ENCODE assay signal across 2 cellular contexts in the genomic region with DNA sequence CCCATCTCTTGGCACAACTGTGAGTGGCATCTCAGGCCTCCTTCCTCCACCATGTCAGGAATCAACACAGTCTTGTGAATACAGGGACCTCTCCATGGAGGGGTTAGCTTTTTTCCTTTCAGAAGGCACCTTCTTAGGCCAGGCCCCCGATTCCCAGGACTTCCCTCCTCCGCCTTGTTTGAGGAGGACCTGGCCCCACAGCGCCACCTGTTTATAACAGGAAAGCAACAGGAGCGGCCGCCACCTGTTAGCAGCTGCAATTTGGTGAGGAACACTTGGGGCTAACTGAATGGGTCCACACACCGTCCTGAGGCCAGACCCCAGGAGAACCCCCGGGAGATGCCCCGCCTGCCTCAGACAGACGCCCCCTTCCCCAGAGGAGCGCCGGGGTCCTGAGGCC.
TF ChIP-seq lines count a peak whose summit lies in the region.

No MANE protein-coding gene starts in this region.

TF ChIP-seq in HEK293, 187 proteins besides CTCF, POLR2A, EP300 and RAD21:
- TF ChIP-seq SCRT2 (tag by site-specific recombination; IDR thresholded peaks at IDR 0.05) (peak; percentile 81), ZNF549 (tag by site-specific recombination; IDR thresholded peaks at IDR 0.05) (no peak), SCRT1 (tag by site-specific recombination; IDR thresholded peaks at IDR 0.05; ENCODE audit: borderline replicate concordance) (peak; percentile 63; the same call in 1 of the 2 replicates)

TF ChIP-seq in H1, 55 proteins besides CTCF, POLR2A, EP300 and RAD21:
- TF ChIP-seq NRF1 (IDR thresholded peaks at IDR 0.05; ENCODE audit: low read depth, low read length) = no peak
- TF ChIP-seq TEAD4 (IDR thresholded peaks at IDR 0.05; ENCODE audit: low read depth, low read length) = no peak
- TF ChIP-seq, protein P1, sequence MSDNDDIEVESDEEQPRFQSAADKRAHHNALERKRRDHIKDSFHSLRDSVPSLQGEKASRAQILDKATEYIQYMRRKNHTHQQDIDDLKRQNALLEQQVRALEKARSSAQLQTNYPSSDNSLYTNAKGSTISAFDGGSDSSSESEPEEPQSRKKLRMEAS (IDR thresholded peaks at IDR 0.05) = peak; percentile 53
- TF ChIP-seq GABPA (IDR thresholded peaks at IDR 0.05; ENCODE audit: borderline replicate concordance, insufficient read depth, low read length) = peak; percentile 37; the same call in 1 of the 2 replicates
- no peak for TF ChIP-seq TBP (IDR thresholded peaks at IDR 0.05; ENCODE audit: low read depth, low read length)
- TF ChIP-seq TCF12 (IDR thresholded peaks at IDR 0.05; ENCODE audit: low read depth, low read length) = 0 out of 2 replicates have a peak, but pooled peaks have one; percentile 15
- TF ChIP-seq, protein P2, sequence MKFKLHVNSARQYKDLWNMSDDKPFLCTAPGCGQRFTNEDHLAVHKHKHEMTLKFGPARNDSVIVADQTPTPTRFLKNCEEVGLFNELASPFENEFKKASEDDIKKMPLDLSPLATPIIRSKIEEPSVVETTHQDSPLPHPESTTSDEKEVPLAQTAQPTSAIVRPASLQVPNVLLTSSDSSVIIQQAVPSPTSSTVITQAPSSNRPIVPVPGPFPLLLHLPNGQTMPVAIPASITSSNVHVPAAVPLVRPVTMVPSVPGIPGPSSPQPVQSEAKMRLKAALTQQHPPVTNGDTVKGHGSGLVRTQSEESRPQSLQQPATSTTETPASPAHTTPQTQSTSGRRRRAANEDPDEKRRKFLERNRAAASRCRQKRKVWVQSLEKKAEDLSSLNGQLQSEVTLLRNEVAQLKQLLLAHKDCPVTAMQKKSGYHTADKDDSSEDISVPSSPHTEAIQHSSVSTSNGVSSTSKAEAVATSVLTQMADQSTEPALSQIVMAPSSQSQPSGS (IDR thresholded peaks at IDR 0.05; ENCODE audit: low read length) = no peak
- no peak for TF ChIP-seq CREB1 (IDR thresholded peaks at IDR 0.05)
- no peak for TF ChIP-seq RBBP5 (IDR thresholded peaks at IDR 0.05; ENCODE audit: borderline replicate concordance, low read depth, low read length)
- TF ChIP-seq EZH2 (IDR thresholded peaks at IDR 0.05; ENCODE audit: low read depth, low read length, severe bottlenecking) = no peak
- no peak for TF ChIP-seq CTBP2 (IDR thresholded peaks at IDR 0.05; ENCODE audit: borderline replicate concordance, insufficient read depth, insufficient read length, low read length)
